ENCODE assay signal across 17 cellular contexts in the genomic region with DNA sequence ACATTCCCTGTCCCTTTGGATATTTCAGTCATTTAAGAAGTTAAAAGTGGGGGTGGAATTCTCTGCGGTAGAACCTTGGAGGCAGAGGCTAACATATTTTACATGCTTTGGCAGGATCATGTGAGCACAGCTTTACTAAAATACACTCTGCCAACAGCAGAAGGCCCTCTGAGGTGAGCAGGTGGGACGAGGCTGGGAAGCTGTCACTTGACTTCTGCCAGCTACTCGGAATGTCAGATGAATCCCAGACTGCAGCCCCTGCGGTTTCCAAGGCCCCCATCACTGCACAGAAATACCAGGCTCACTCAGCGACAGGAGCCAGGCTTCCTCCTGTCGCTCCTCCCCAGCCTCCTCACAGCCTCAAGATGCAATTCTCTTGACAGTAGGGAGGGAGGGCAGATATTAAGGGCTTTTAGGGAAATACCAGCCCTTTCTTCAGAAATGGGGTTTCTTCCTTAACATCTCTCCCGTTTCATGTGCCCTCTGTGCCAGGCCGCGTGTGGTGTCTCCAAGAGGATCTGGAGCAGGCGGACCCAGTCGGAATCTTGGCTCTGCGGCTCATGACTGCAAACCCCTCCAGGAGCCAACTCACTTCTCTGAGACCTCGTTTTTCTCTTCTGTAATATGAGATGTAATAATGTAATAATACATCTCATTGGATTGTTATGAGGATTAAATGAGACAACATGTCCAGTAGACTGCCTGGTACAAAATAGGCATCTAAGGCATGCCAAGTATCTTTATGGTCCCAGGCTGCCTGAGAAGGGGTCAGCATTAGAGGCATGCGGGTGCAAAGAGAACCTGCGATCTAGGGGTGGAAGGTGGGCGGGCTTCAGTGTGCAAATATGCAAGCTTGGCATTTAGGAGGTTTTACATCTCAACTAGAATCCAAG.
DNase-seq lines count a peak whose midpoint lies in the region; ATAC-seq lines count a peak whose summit lies in the region.
"Had no signal": no experiment of that assay in that cellular context is flagged by ENCODE, and none has a peak within 500 bp of the region (broad histone marks: within the 10 kb centered on the region; RNA-seq: fewer than 3 reads in every experiment).

No MANE protein-coding gene starts in this region.

- ATAC-seq in left ventricle myocardium superior (peak; percentile 60), GM18909 (IDR thresholded peaks at IDR 0.05; ENCODE audit: poor library complexity, unreplicated experiment) (no peak)
- ATAC-seq: activated CD8-positive, alpha-beta memory T cell treated with anti-CD3 and anti-CD28 coated beads, Interleukin-2, amount 10 ng/mL, durations not matched to agents 7 days and 5 days had no signal

- intact Hi-C loops in left ventricle myocardium superior (cut with micrococcal nuclease) = no loop called here

- DNase-seq in ELF-1 (ENCODE audit: low read depth, low spot score) (peak; percentile 60), NCI-H526 treated with DMSO at 0.1 percent for 48 hours (lab: John Stamatoyannopoulos, UW) (peak; percentile 60), left ventricle myocardium superior (peak; percentile 45), putamen (ENCODE audit: low spot score) (peak; percentile 17), EL (no peak), NCI-H1092 (lab: John Stamatoyannopoulos, UW) (no peak), middle frontal gyrus (ENCODE audit: extremely low spot score, low spot score) (no peak)
- DNase-seq: activated CD8-positive, alpha-beta memory T cell treated with anti-CD3 and anti-CD28 coated beads, Interleukin-2, amount 10 ng/mL, durations not matched to agents 7 days and 5 days; CD4-positive, CD25-positive, alpha-beta regulatory T cell; GF-D8; HCEC 1CT; hypothalamus; NCI-H1048; NCI-H69; stimulated activated CD4-positive, alpha-beta T cell treated with anti-CD3 and anti-CD28 coated beads, Interleukin-4, amount 100 ng/mL, for 24 hours; stimulated activated naive CD4-positive, alpha-beta T cell treated with Interleukin-2 at 50 U/mL for 16 hours had no signal

Comparison
In these comparisons a context has a peak if more than half of its experiments do, and no peak if none do; other contexts are left out.
1. DNase-seq: peak in ELF-1 (single experiment), NCI-H526 treated with DMSO at 0.1 percent for 48 hours (single experiment), left ventricle myocardium superior (single experiment) and putamen (single experiment); none in EL (single experiment), NCI-H1092 (single experiment) and middle frontal gyrus (single experiment).